ENCODE assay signal across 8 cellular contexts in genomic region chr20:39986231-39986904, GRCh38.
DNase-seq lines count a peak whose midpoint lies in the region; ATAC-seq and TF ChIP-seq lines count a peak whose summit lies in the region.

No MANE protein-coding gene starts in this region.

- peak overlapping the region; percentile 37 to 54 for H3K9ac ChIP-seq in stomach smooth muscle (ENCODE audit: low read length in 2 of 2)

- intact Hi-C loops in breast epithelium (cut with DNase I; ENCODE audit: low total_unique reads): no loop called here

- H3K9me3 ChIP-seq in breast epithelium: no peaks in the 10 kb centered on the region
- H3K9me3 ChIP-seq in stomach smooth muscle (ENCODE audit: control insufficient read depth in 2 of 2, low read length in 2 of 2): peaks cover 0 to 3% of the 10 kb centered on the region in 2 donors

- no peak for ATAC-seq in HG02885 (IDR thresholded peaks at IDR 0.05; ENCODE audit: poor library complexity, unreplicated experiment)

- H3K4me3 ChIP-seq in LNCaP clone FGC (ENCODE audit: low read depth, low read length) (no peak overlapping the region), breast epithelium (peak overlapping the region in 1 of 3 donors; percentile 6), stomach smooth muscle (ENCODE audit: low read length in 2 of 2) (peak overlapping the region; percentile 27 to 31)

- no peak for TF ChIP-seq POLR2A in breast epithelium (IDR thresholded peaks at IDR 0.05)

- H3K27me3 ChIP-seq in breast epithelium: no peaks in the 10 kb centered on the region
- H3K27me3 ChIP-seq in stomach smooth muscle (ENCODE audit: control insufficient read depth in 1 of 2, insufficient read depth in 2 of 2, low read length in 2 of 2): no peaks in the 10 kb centered on the region

- no peak for TF ChIP-seq CTCF in LNCaP clone FGC (IDR thresholded peaks at IDR 0.05; ENCODE audit: control insufficient read depth, extremely low read depth, insufficient read depth)
- TF ChIP-seq CTCF in breast epithelium (IDR thresholded peaks at IDR 0.05): no peak

- H3K27ac ChIP-seq in breast epithelium (peak overlapping the region; percentile 68 to 85), stomach smooth muscle (ENCODE audit: low read length) (peak overlapping the region; percentile 84)

- H3K4me1 ChIP-seq in breast epithelium (peaks cover 0 to 5% of the 10 kb centered on the region in 2 donors), stomach smooth muscle (ENCODE audit: control insufficient read depth, insufficient read depth, low read length) (peaks cover 21% of the 10 kb centered on the region)

- H3K36me3 ChIP-seq in breast epithelium (no peaks in the 10 kb centered on the region), stomach smooth muscle (ENCODE audit: control insufficient read depth in 2 of 2, insufficient read depth in 2 of 2, low read length in 2 of 2) (no peaks in the 10 kb centered on the region)

- DNase-seq in LNCaP clone FGC (ENCODE audit: low read depth) (peak; percentile 35), breast epithelium (ENCODE audit: low spot score in 2 of 2) (peak in 1 of 2 donors; percentile 32), kidney glomerular epithelial cell (lab: John Stamatoyannopoulos, UW) (peak; percentile 65), NOMO-1 treated with DMSO at 0.1 percent for 48 hours (lab: John Stamatoyannopoulos, UW; ENCODE audit: unreplicated experiment) (no peak), germinal center (ENCODE audit: low spot score) (no peak), NCI-H2196 treated with DMSO at 0.1 percent for 48 hours (lab: John Stamatoyannopoulos, UW; ENCODE audit: unreplicated experiment) (no peak)

Comparison
In these comparisons a context has a peak if more than half of its experiments do, and no peak if none do; other contexts are left out.
1. DNase-seq: peak in LNCaP clone FGC (single experiment) and kidney glomerular epithelial cell (single experiment); none in NOMO-1 treated with DMSO at 0.1 percent for 48 hours (single experiment), germinal center (single experiment) and NCI-H2196 treated with DMSO at 0.1 percent for 48 hours (single experiment).